Comparison of ENCODE assay signal across 27 cellular contexts in genomic region chr1:16458801-16459200, GRCh38. TPM values are rescaled to one million over a fixed set of nuclear protein-coding genes. Genes with fewer than 3 reads are reported as not detected.
DNase-seq lines count a peak whose midpoint lies in the region; ATAC-seq and TF ChIP-seq lines count a peak whose summit lies in the region.
"Had no signal": no experiment of that assay in that cellular context is flagged by ENCODE, and none has a peak within 500 bp of the region (broad histone marks: within the 10 kb centered on the region; RNA-seq: fewer than 3 reads in every experiment).

No MANE protein-coding gene starts in this region.

- H3K9me3 Mint-ChIP-seq in CD8-positive, alpha-beta memory T cell: no peaks in the 10 kb centered on the region
- no peaks in the 10 kb centered on the region for H3K9me3 Mint-ChIP-seq in effector memory CD8-positive, alpha-beta T cell
- H3K9me3 Mint-ChIP-seq: CD4-positive, alpha-beta memory T cell; memory B cell; naive thymus-derived CD4-positive, alpha-beta T cell; T-helper 2 cell treated with Interferon-gamma antibody and Interleukin-4, amounts not matched to agents 5 μg/mL and 100 μg/mL, for 36 hours had no signal

- no peak overlapping the region for H3K27ac ChIP-seq in CD8-positive, alpha-beta memory T cell (ENCODE audit: low read depth, low read length)
- peak overlapping the region; percentile 23 to 24 for H3K27ac ChIP-seq in ascending aorta
- peak overlapping the region; percentile 29 for H3K27ac ChIP-seq in mesodermal cell (ENCODE audit: low read depth, low read length, severe bottlenecking)
- H3K27ac ChIP-seq: gastrocnemius medialis, right lobe of liver, tibial artery had no signal

- no peaks in the 10 kb centered on the region for H3K4me1 ChIP-seq in CD8-positive, alpha-beta memory T cell (ENCODE audit: insufficient read depth, low read length)
- H3K4me1 ChIP-seq in ascending aorta: peaks cover 0 to 11% of the 10 kb centered on the region in 2 donors
- H3K4me1 ChIP-seq in mesodermal cell (ENCODE audit: control insufficient read depth, insufficient read depth, low read length, poor library complexity, severe bottlenecking): no peaks in the 10 kb centered on the region
- H3K4me1 ChIP-seq: gastrocnemius medialis, right lobe of liver had no signal

- POLR2A ChIA-PET in CD8-positive, alpha-beta memory T cell (lab: Charles Lee): interaction anchor here (0.7 kb wide), 1 partner anchor 10 kb away, joined by 4 read pairs; no protein-coding TSS in a partner anchor

- WGBS in mesodermal cell (ENCODE audit: insufficient coverage in 2 of 2), 2 experiments: 96% methylated on average over 4 to 5 of the region's 6 CpGs

- H3K4me3 Mint-ChIP-seq in CD8-positive, alpha-beta memory T cell: no peak overlapping the region
- no peak overlapping the region for H3K4me3 Mint-ChIP-seq in effector memory CD8-positive, alpha-beta T cell
- H3K4me3 Mint-ChIP-seq: CD4-positive, alpha-beta memory T cell; memory B cell; naive thymus-derived CD4-positive, alpha-beta T cell; T-helper 2 cell treated with Interferon-gamma antibody and Interleukin-4, amounts not matched to agents 5 μg/mL and 100 μg/mL, for 36 hours had no signal

- intact Hi-C loops in ascending aorta (cut with DNase I): no loop called here

- peaks cover 4 to 87% (median 16%) of the 10 kb centered on the region in 3 donors for H3K36me3 Mint-ChIP-seq in CD8-positive, alpha-beta memory T cell
- peaks cover 72% of the 10 kb centered on the region for H3K36me3 Mint-ChIP-seq in effector memory CD8-positive, alpha-beta T cell (ENCODE audit: insufficient read depth)

- no peak overlapping the region for H3K4me3 ChIP-seq in CD8-positive, alpha-beta memory T cell (ENCODE audit: low read length)
- H3K4me3 ChIP-seq in ascending aorta: no peak overlapping the region
- H3K4me3 ChIP-seq in mesodermal cell (ENCODE audit: extremely low read depth, insufficient read depth, low read length, poor library complexity, severe bottlenecking): no peak overlapping the region
- H3K4me3 ChIP-seq: gastrocnemius medialis, GM12878, ovary, right lobe of liver, tibial artery had no signal

- DNase-seq in Ammon's horn (ENCODE audit: low spot score) (peak; percentile 53), ascending aorta (ENCODE audit: low spot score in 2 of 2) (no peak), kidney tubule cell (ENCODE audit: low spot score) (no peak), NCI-H446 (lab: John Stamatoyannopoulos, UW) (no peak)
- no peak for DNase-seq in CD8-positive, alpha-beta memory T cell
- DNase-seq in effector memory CD8-positive, alpha-beta T cell: no peak
- DNase-seq: activated CD4-positive, alpha-beta T cell treated with anti-CD3 and anti-CD28 coated beads, Interleukin-2, amount 50 U/mL, for 48 hours; activated T-cell treated with anti-CD3 and anti-CD28 coated beads for 4 hours; CD4-positive, alpha-beta memory T cell; DMS53; gastrocnemius medialis; GOT3; KG1; naive thymus-derived CD4-positive, alpha-beta T cell; NCI-H187 treated with DMSO at 0.1 percent for 48 hours; NCI-H345; NK-92 treated with Interleukin-12 subunit alpha and Interleukin-12 subunit beta, amount 100 ng/mL, for 24 hours; right lobe of liver; tibial artery had no signal

- peaks cover 4 to 15% (median 9%) of the 10 kb centered on the region in 3 donors for H3K4me1 Mint-ChIP-seq in CD8-positive, alpha-beta memory T cell
- peaks cover 0 to 2% of the 10 kb centered on the region in 2 donors for H3K4me1 Mint-ChIP-seq in effector memory CD8-positive, alpha-beta T cell (ENCODE audit: low read depth in 2 of 2)
- H3K4me1 Mint-ChIP-seq: memory B cell had no signal

- no peaks in the 10 kb centered on the region for H3K9me3 ChIP-seq in CD8-positive, alpha-beta memory T cell (ENCODE audit: low read length)
- H3K9me3 ChIP-seq in ascending aorta (no peaks in the 10 kb centered on the region), mesodermal cell (ENCODE audit: control insufficient read depth, low read length) (no peaks in the 10 kb centered on the region)
- H3K9me3 ChIP-seq: gastrocnemius medialis, ovary, right lobe of liver, tibial artery had no signal

- TF ChIP-seq CTCF in ascending aorta (IDR thresholded peaks at IDR 0.05): no peak

- no peaks in the 10 kb centered on the region for H3K27me3 Mint-ChIP-seq in CD8-positive, alpha-beta memory T cell
- H3K27me3 Mint-ChIP-seq in effector memory CD8-positive, alpha-beta T cell: no peaks in the 10 kb centered on the region
- H3K27me3 Mint-ChIP-seq: CD4-positive, alpha-beta memory T cell; memory B cell; naive thymus-derived CD4-positive, alpha-beta T cell had no signal

- peaks cover 58% of the 10 kb centered on the region for H3K36me3 ChIP-seq in CD8-positive, alpha-beta memory T cell (ENCODE audit: insufficient read depth, low read length)
- peaks cover 52 to 55% of the 10 kb centered on the region in 2 donors for H3K36me3 ChIP-seq in ascending aorta
- peaks cover 93% of the 10 kb centered on the region for H3K36me3 ChIP-seq in mesodermal cell (ENCODE audit: control insufficient read depth, insufficient read depth, low read length)
- H3K36me3 ChIP-seq: ovary had no signal

- no peaks in the 10 kb centered on the region for H3K27me3 ChIP-seq in CD8-positive, alpha-beta memory T cell (ENCODE audit: insufficient read depth, low read length, poor library complexity, severe bottlenecking)
- H3K27me3 ChIP-seq in ascending aorta: no peaks in the 10 kb centered on the region
- H3K27me3 ChIP-seq: gastrocnemius medialis, ovary, right lobe of liver, tibial artery had no signal

- H3K27ac Mint-ChIP-seq in CD8-positive, alpha-beta memory T cell: peak overlapping the region in 5 of 8 donors; percentile 7 to 90 (median 14)
- H3K27ac Mint-ChIP-seq in effector memory CD8-positive, alpha-beta T cell: peak overlapping the region in 1 of 2 donors; percentile 38
- H3K27ac Mint-ChIP-seq: memory B cell; T-helper 2 cell treated with Interferon-gamma antibody and Interleukin-4, amounts not matched to agents 5 μg/mL and 100 μg/mL, for 36 hours had no signal

- no peak for ATAC-seq in effector memory CD8-positive, alpha-beta T cell (replicated peaks)
- ATAC-seq: esophagus mucosa; gastrocnemius medialis; GM12878; naive thymus-derived CD4-positive, alpha-beta T cell; right lobe of liver; SK-N-SH treated with all-trans-retinoic acid at 6 μM for 48 hours had no signal

- CTCF ChIA-PET in CD8-positive, alpha-beta memory T cell (lab: Charles Lee): interaction anchor here (1.1 kb wide), 1 partner anchor 19 kb away, joined by 3 read pairs; no protein-coding TSS in a partner anchor

RNA-seq across cellular contexts. Expression of gene NECAP2, which starts 18.3 kb away (rescaled TPM):
- 10 to 100 TPM; 79.4 to 80.5 TPM for total RNA-seq in CD8-positive, alpha-beta memory T cell
- polyA plus RNA-seq in CD8-positive, alpha-beta memory T cell: 170 TPM
- total RNA-seq in ascending aorta: 28.6 TPM
- polyA plus RNA-seq in mesodermal cell (2013, experiment 1 of 2): 75.3 TPM
- 61.4 TPM for polyA plus RNA-seq in mesodermal cell (2013, experiment 2 of 2)

RNA-seq across cellular contexts. Expression of gene SPATA21, which starts 21.6 kb away (rescaled TPM):
- not detected for total RNA-seq in CD8-positive, alpha-beta memory T cell
- not detected for polyA plus RNA-seq in CD8-positive, alpha-beta memory T cell
- not detected for total RNA-seq in ascending aorta
- polyA plus RNA-seq in mesodermal cell (2013, experiment 1 of 2): not detected
- polyA plus RNA-seq in mesodermal cell (2013, experiment 2 of 2): not detected
- total RNA-seq: CD4-positive, alpha-beta memory T cell; esophagus mucosa; gastrocnemius medialis; kidney epithelial cell; naive thymus-derived CD4-positive, alpha-beta T cell; ovary had no signal
- polyA plus RNA-seq: CD4-positive, alpha-beta memory T cell; naive thymus-derived CD4-positive, alpha-beta T cell had no signal

RNA-seq across cellular contexts. Expression of gene RNU1-1, which starts 55.3 kb away (rescaled TPM):
- 1,000 to 10,000 TPM; 1,293 to 1,300 TPM for total RNA-seq in CD8-positive, alpha-beta memory T cell
- not detected for polyA plus RNA-seq in CD8-positive, alpha-beta memory T cell
- total RNA-seq in ascending aorta: under 0.01 TPM
- polyA plus RNA-seq in mesodermal cell (2013, experiment 1 of 2): 6,211 TPM
- polyA plus RNA-seq in mesodermal cell (2013, experiment 2 of 2): 13,330 TPM
- polyA plus RNA-seq: CD4-positive, alpha-beta memory T cell; naive thymus-derived CD4-positive, alpha-beta T cell; ovary had no signal

Comparison
In these comparisons a context has a peak if more than half of its experiments do, and no peak if none do; other contexts are left out.
1. RNA of gene RNU1-1, which starts 55.3 kb away (total RNA-seq): 1,293 to 1,300 TPM in CD8-positive, alpha-beta memory T cell; under 0.01 TPM in ascending aorta (single experiment); every median in the first group is over 1,000 times any median in the second.